ENCODE assay signal across 19 cellular contexts in genomic region chr7:34821965-34822558, GRCh38.
DNase-seq lines count a peak whose midpoint lies in the region; ATAC-seq, FAIRE-seq and TF ChIP-seq lines count a peak whose summit lies in the region.
"Had no signal": no experiment of that assay in that cellular context is flagged by ENCODE, and none has a peak within 500 bp of the region (broad histone marks: within the 10 kb centered on the region; RNA-seq: fewer than 3 reads in every experiment).

No MANE protein-coding gene starts in this region.

- H3K27ac ChIP-seq in HepG2 (ENCODE audit: extremely low read length, insufficient read depth, low read length) (no peak overlapping the region), right lobe of liver (no peak overlapping the region), K562 (ENCODE audit: extremely low read depth, low read depth, low read length) (no peak overlapping the region), neural progenitor cell (no peak overlapping the region), upper lobe of right lung (no peak overlapping the region)

- H3K9me1 ChIP-seq in K562 (ENCODE audit: control insufficient read depth, insufficient read depth, low read length) = no peaks in the 10 kb centered on the region

- H3K27me3 ChIP-seq in HepG2 (ENCODE audit: control insufficient read depth in 1 of 2, insufficient read depth in 2 of 2, low read length in 2 of 2) (no peaks in the 10 kb centered on the region; a peak in 1 of 5 replicates), right lobe of liver (no peaks in the 10 kb centered on the region), K562 (ENCODE audit: control insufficient read depth in 2 of 2, insufficient read depth in 2 of 2, low read length in 2 of 2) (no peaks in the 10 kb centered on the region; a peak in 1 of 5 replicates), neural progenitor cell (no peaks in the 10 kb centered on the region), upper lobe of right lung (no peaks in the 10 kb centered on the region)

- CTCF ChIA-PET in HepG2 (lab: Yijun Ruan, JAX; ENCODE audit: low intra/inter-chr PET ratio, low total read pairs) = no interaction called here
- CTCF ChIA-PET in K562 (lab: Yijun Ruan, JAX; ENCODE audit: low intra/inter-chr PET ratio) = no interaction called here

- ATAC-seq in HepG2 = no peak
- ATAC-seq in right lobe of liver = no peak
- ATAC-seq in K562 = peak; percentile 65
- ATAC-seq in GM18498 (IDR thresholded peaks at IDR 0.05; ENCODE audit: unreplicated experiment) = no peak
- ATAC-seq in upper lobe of right lung = no peak
- ATAC-seq: HCT116, Panc1 had no signal

- FAIRE-seq in HepG2 (lab: Jason Lieb, UNC) (no peak), K562 (lab: Jason Lieb, UNC) (no peak)
- FAIRE-seq: A204.1 had no signal

- H3K9me3 Mint-ChIP-seq in neural progenitor cell = no peaks in the 10 kb centered on the region
- H3K9me3 Mint-ChIP-seq: CD4-positive, CD25-positive, alpha-beta regulatory T cell had no signal

- BruUV-seq in HepG2 (replicated peaks; lab: Mats Ljungman, UMichigan) = no TSS peak
- BruUV-seq in K562 (replicated peaks; lab: Mats Ljungman, UMichigan) = no TSS peak

- H3K36me3 ChIP-seq in HepG2 (replicated peaks in 1 of 2; ENCODE audit: control insufficient read depth in 1 of 2, insufficient read depth in 2 of 2, low read length in 2 of 2) = no peaks in the 10 kb centered on the region
- no peaks in the 10 kb centered on the region for H3K36me3 ChIP-seq in right lobe of liver
- no peaks in the 10 kb centered on the region for H3K36me3 ChIP-seq in K562 (ENCODE audit: control insufficient read depth, insufficient read depth, low read length)
- H3K36me3 ChIP-seq in neural progenitor cell = no peaks in the 10 kb centered on the region
- H3K36me3 ChIP-seq in upper lobe of right lung = no peaks in the 10 kb centered on the region

- no peaks in the 10 kb centered on the region for H3K9me3 ChIP-seq in HepG2 (ENCODE audit: low read length)
- H3K9me3 ChIP-seq in right lobe of liver = no peaks in the 10 kb centered on the region
- H3K9me3 ChIP-seq in K562 (replicated peaks; ENCODE audit: control insufficient read depth, insufficient read depth, low read depth, low read length) = no peaks in the 10 kb centered on the region
- H3K9me3 ChIP-seq in neural progenitor cell (ENCODE audit: low read depth) = no peaks in the 10 kb centered on the region
- no peaks in the 10 kb centered on the region for H3K9me3 ChIP-seq in upper lobe of right lung

- H3K4me3 Mint-ChIP-seq in neural progenitor cell = no peak overlapping the region
- H3K4me3 Mint-ChIP-seq: CD4-positive, CD25-positive, alpha-beta regulatory T cell had no signal

- TF ChIP-seq POLR2A in HepG2 (IDR thresholded peaks at IDR 0.05; ENCODE audit: insufficient read depth in 1 of 2, low read depth in 2 of 2, low read length in 2 of 2) (no peak), right lobe of liver (IDR thresholded peaks at IDR 0.05) (no peak), K562 (conservative IDR thresholded peaks at IDR 0.05) (no peak)

- H3K27ac Mint-ChIP-seq in neural progenitor cell = peak overlapping the region; percentile 64
- H3K27ac Mint-ChIP-seq: CD4-positive, CD25-positive, alpha-beta regulatory T cell had no signal

- no peak overlapping the region for H2AFZ ChIP-seq in HepG2 (ENCODE audit: low read length)
- H2AFZ ChIP-seq in K562 (ENCODE audit: low read depth, low read length) = peak overlapping the region; percentile 76
- H2AFZ ChIP-seq in neural progenitor cell (replicated peaks) = peak overlapping the region; percentile 61

- DNase-seq in HepG2 (ENCODE audit: low spot score) (no peak), right lobe of liver (no peak), K562 (ENCODE audit: extremely low read depth in 1 of 4, low spot score in 3 of 4) (peak in 1 of 4 experiments; percentile 3), neural progenitor cell (ENCODE audit: low spot score) (no peak), activated gamma-delta T cell treated with Interleukin-2 at 50 U/mL for 16 hours (no peak), upper lobe of right lung (no peak)
- no peak for DNase-seq in activated CD8-positive, alpha-beta memory T cell treated with anti-CD3 and anti-CD28 coated beads, Interleukin-2, amount 50 U/mL, for 4 hours
- DNase-seq: Calu3; CD4-positive, CD25-positive, alpha-beta regulatory T cell; DND-41; GF-D8; NCI-H1436 treated with DMSO at 0.1 percent for 48 hours; NCI-H2081 treated with DMSO at 0.1 percent for 48 hours; NCI-H345; Right ventricle myocardium superior had no signal

- no peaks in the 10 kb centered on the region for H4K20me1 ChIP-seq in HepG2 (ENCODE audit: insufficient read depth, low read length)
- H4K20me1 ChIP-seq in K562 (replicated peaks; ENCODE audit: control insufficient read depth, insufficient read depth, low read length) = no peaks in the 10 kb centered on the region
- no peaks in the 10 kb centered on the region for H4K20me1 ChIP-seq in neural progenitor cell (ENCODE audit: low read depth)

- TF ChIP-seq CTCF in HepG2 (CRISPR knock-in tag; IDR thresholded peaks at IDR 0.05) (no peak), right lobe of liver (IDR thresholded peaks at IDR 0.05) (no peak), K562 (IDR thresholded peaks at IDR 0.05 in 2 of 3, conservative IDR thresholded peaks at IDR 0.05 in 1 of 3; ENCODE audit: insufficient read depth in 2 of 3, low read depth in 1 of 3, low read length in 3 of 3) (no peak), neural progenitor cell (IDR thresholded peaks at IDR 0.05) (no peak), upper lobe of right lung (IDR thresholded peaks at IDR 0.05) (no peak)

- TF ChIP-seq RAD21 in HepG2 (CRISPR knock-in tag; IDR thresholded peaks at IDR 0.05) (no peak), K562 (CRISPR knock-in tag; conservative IDR thresholded peaks at IDR 0.05 in 1 of 2, IDR thresholded peaks at IDR 0.05 in 1 of 2) (no peak)

- no peak for TF ChIP-seq EP300 in HepG2 (IDR thresholded peaks at IDR 0.05; ENCODE audit: low read depth in 2 of 2, low read length in 2 of 2)
- no peak for TF ChIP-seq EP300 in HepG2 (CRISPR knock-in tag; IDR thresholded peaks at IDR 0.05; ENCODE audit: borderline replicate concordance)
- TF ChIP-seq EP300 in K562 (IDR thresholded peaks at IDR 0.05; ENCODE audit: low read length) = no peak

- WGBS in HepG2 (ENCODE audit: low lambda C conversion rate) = 51% methylated on average over 15 of the region's 15 CpGs
- WGBS in right lobe of liver (ENCODE audit: insufficient coverage, low coverage, low lambda C conversion rate, missing lambda C conversion rate) = 84% methylated on average over 15 of the region's 15 CpGs
- 4% methylated on average over 15 of the region's 15 CpGs for WGBS in K562 (ENCODE audit: insufficient coverage, low coverage, missing lambda C conversion rate)

- no peaks in the 10 kb centered on the region for H3K36me3 Mint-ChIP-seq in neural progenitor cell
- H3K36me3 Mint-ChIP-seq: CD4-positive, CD25-positive, alpha-beta regulatory T cell had no signal

- POLR2A ChIA-PET in HepG2 (lab: Yijun Ruan, JAX) (no interaction called here), K562 (lab: Yijun Ruan, JAX) (no interaction called here)

- H3K4me1 Mint-ChIP-seq in neural progenitor cell = peaks cover 11% of the 10 kb centered on the region

- H3K9ac ChIP-seq in HepG2 (ENCODE audit: insufficient read depth, low read depth, low read length) (no peak overlapping the region), K562 (ENCODE audit: insufficient read depth in 1 of 2, low read depth in 2 of 2, low read length in 2 of 2) (peak overlapping the region in 1 of 2 experiments; percentile 7; a peak in 2 of 4 replicates), neural progenitor cell (no peak overlapping the region)

- H3K4me2 ChIP-seq in HepG2 (ENCODE audit: low read depth, low read length) (0 out of 2 replicates have a peak overlapping the region, but pooled peaks have one; percentile 23), K562 (ENCODE audit: insufficient read depth, low read length) (peak overlapping the region; percentile 24; the same call in 1 of the 2 replicates), neural progenitor cell (no peak overlapping the region)

- in situ Hi-C loops in HepG2 (cut with HindIII; ENCODE audit: extremely low pct_ligation_motif_present, low pct_unique_long_range_greater_than_20kb) (loop anchor here (5.0 kb wide), 1 partner anchor 215 kb away; the partner anchor contains the start of gene DPY19L1), K562 (cut with MboI) (no loop called here)

- peaks cover 3% of the 10 kb centered on the region for H3K27me3 Mint-ChIP-seq in neural progenitor cell (ENCODE audit: insufficient read depth, low read depth)

- H3K4me3 ChIP-seq in HepG2 (replicated peaks in 1 of 3; ENCODE audit: insufficient read depth in 1 of 3, low read depth in 2 of 3, low read length in 3 of 3) = no peak overlapping the region
- H3K4me3 ChIP-seq in right lobe of liver = no peak overlapping the region
- no peak overlapping the region for H3K4me3 ChIP-seq in K562
- no peak overlapping the region for H3K4me3 ChIP-seq in neural progenitor cell
- no peak overlapping the region for H3K4me3 ChIP-seq in upper lobe of right lung

- no peaks in the 10 kb centered on the region for H3F3A ChIP-seq in neural progenitor cell (ENCODE audit: low read depth)

- intact Hi-C loops in HepG2 (cut with micrococcal nuclease; ENCODE audit: unreplicated experiment) = loop anchor here (2.0 to 5.0 kb wide), 3 partner anchors 63 to 213 kb away; no protein-coding TSS in a partner anchor
- intact Hi-C loops in right lobe of liver (cut with DNase I) = loop anchor here in 1 of 2 donors (10.0 kb wide), 1 partner anchor 213 kb away; the partner anchor contains the start of gene DPY19L1
- intact Hi-C loops in K562 (cut with micrococcal nuclease) = loop anchor here (5.0 to 10.0 kb wide), 2 partner anchors 105 to 803 kb away; no protein-coding TSS in a partner anchor
- intact Hi-C loops in upper lobe of right lung (cut with DNase I) = no loop called here

- H3K79me2 ChIP-seq in HepG2 (ENCODE audit: insufficient read depth, low read length) = no peaks in the 10 kb centered on the region
- H3K79me2 ChIP-seq in K562 (ENCODE audit: control insufficient read depth, insufficient read depth, low read length) = no peaks in the 10 kb centered on the region
- H3K79me2 ChIP-seq in neural progenitor cell (ENCODE audit: low read depth) = no peaks in the 10 kb centered on the region

- no peaks in the 10 kb centered on the region for H3K4me1 ChIP-seq in HepG2 (ENCODE audit: insufficient read depth, low read length)
- H3K4me1 ChIP-seq in right lobe of liver = no peaks in the 10 kb centered on the region
- no peaks in the 10 kb centered on the region for H3K4me1 ChIP-seq in K562 (replicated peaks in 1 of 2; ENCODE audit: control insufficient read depth in 2 of 2, insufficient read depth in 2 of 2, low read length in 2 of 2)
- no peaks in the 10 kb centered on the region for H3K4me1 ChIP-seq in neural progenitor cell
- no peaks in the 10 kb centered on the region for H3K4me1 ChIP-seq in upper lobe of right lung

TF ChIP-seq in HepG2, 621 proteins besides CTCF, POLR2A, EP300 and RAD21 (continues in another document):
- no peak for TF ChIP-seq ZNF432 (CRISPR knock-in tag; IDR thresholded peaks at IDR 0.05; ENCODE audit: borderline replicate concordance)

TF ChIP-seq in K562, 482 proteins besides CTCF, POLR2A, EP300 and RAD21 (continues in another document):
- TF ChIP-seq YY1 (IDR thresholded peaks at IDR 0.05; ENCODE audit: borderline replicate concordance in 1 of 3, control insufficient read depth in 1 of 3, extremely low read depth in 1 of 3, insufficient read depth in 3 of 3, insufficient read length in 1 of 3, insufficient replicate concordance in 2 of 3, low read depth in 1 of 3, low read length in 2 of 3) = peak in 1 of 3 experiments; percentile 37
